ENCODE assay signal across 31 cellular contexts in the genomic region with DNA sequence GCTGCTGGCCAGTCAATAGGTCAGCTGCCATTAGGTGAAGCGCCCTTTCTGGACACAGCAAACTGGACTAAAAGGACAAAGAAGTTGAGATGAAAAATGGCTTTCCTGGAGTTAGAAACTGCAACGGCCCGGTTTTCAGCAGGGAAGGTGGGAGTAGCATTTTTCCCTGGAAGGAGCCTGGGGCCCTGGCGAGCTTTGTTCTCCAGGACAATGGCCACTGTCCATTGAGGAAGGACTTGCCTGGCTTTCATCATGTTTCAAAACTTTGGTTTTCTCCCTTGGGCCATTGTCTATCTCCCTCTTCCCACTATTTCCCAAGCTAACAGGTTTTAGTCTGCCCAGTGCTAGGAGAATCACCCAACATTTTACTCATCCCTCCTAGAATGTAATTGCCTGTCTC.
"Had no signal": no experiment of that assay in that cellular context is flagged by ENCODE, and none has a peak within 500 bp of the region (broad histone marks: within the 10 kb centered on the region; RNA-seq: fewer than 3 reads in every experiment).

No MANE protein-coding gene starts in this region.

- H3K27me3 Mint-ChIP-seq: activated naive CD4-positive, alpha-beta T cell treated with anti-CD3 and anti-CD28 coated beads, Interleukin-2, amount 10 ng/mL, durations not matched to agents 7 days and 5 days; brain; dendritic cell treated with granulocyte-macrophage colony-stimulating factor and Interleukin-4, amounts not matched to agents 40 ng/mL and 50 ng/mL, for 4 days had no signal

- H3K4me1 ChIP-seq: ascending aorta, breast epithelium, esophagus squamous epithelium, gastroesophageal sphincter had no signal

- H3K4me1 Mint-ChIP-seq: activated naive CD4-positive, alpha-beta T cell treated with anti-CD3 and anti-CD28 coated beads, Interleukin-2, amount 10 ng/mL, durations not matched to agents 7 days and 5 days; brain; central memory CD8-positive, alpha-beta T cell had no signal

- H3K9me3 Mint-ChIP-seq: activated CD8-positive, alpha-beta T cell treated with anti-CD3 and anti-CD28 coated beads for 36 hours; activated naive CD4-positive, alpha-beta T cell treated with anti-CD3 and anti-CD28 coated beads, Interleukin-2, amount 10 ng/mL, durations not matched to agents 7 days and 5 days; activated naive CD4-positive, alpha-beta T cell treated with anti-CD3 and anti-CD28 coated beads, Interleukin-2, amount 50 U/mL, for 72 hours; activated naive CD8-positive, alpha-beta T cell treated with anti-CD3 and anti-CD28 coated beads, Interleukin-2, amount 10 ng/mL, durations not matched to agents 7 days and 5 days; activated T-helper 1 cell treated with anti-CD3 and anti-CD28 coated beads, Interleukin-12 subunit alpha, Interleukin-12 subunit beta, Interleukin-2, Interleukin-4 antibody, amounts not matched to agents 30 ng/mL and 10 ng/mL and 1 ng/mL, durations not matched to agents 14 hours and 24 hours and 36 hours; brain; central memory CD8-positive, alpha-beta T cell; dendritic cell treated with granulocyte-macrophage colony-stimulating factor and Interleukin-4, amounts not matched to agents 40 ng/mL and 50 ng/mL, for 4 days; effector memory CD8-positive, alpha-beta T cell had no signal

- H3K9me3 ChIP-seq: ascending aorta, breast epithelium, esophagus squamous epithelium, gastroesophageal sphincter, heart right ventricle had no signal

- ATAC-seq: activated CD8-positive, alpha-beta memory T cell treated with anti-CD3 and anti-CD28 coated beads, Interleukin-2, amount 10 ng/mL, durations not matched to agents 7 days and 5 days; activated CD8-positive, alpha-beta T cell treated with anti-CD3 and anti-CD28 coated beads for 36 hours; activated naive CD4-positive, alpha-beta T cell treated with anti-CD3 and anti-CD28 coated beads, Interleukin-2, amount 50 U/mL, for 72 hours; effector memory CD8-positive, alpha-beta T cell; gastroesophageal sphincter had no signal

- H3K4me3 Mint-ChIP-seq: activated CD8-positive, alpha-beta memory T cell treated with anti-CD3 and anti-CD28 coated beads, Interleukin-2, amount 10 ng/mL, durations not matched to agents 7 days and 5 days; activated CD8-positive, alpha-beta T cell treated with anti-CD3 and anti-CD28 coated beads for 36 hours; activated naive CD4-positive, alpha-beta T cell treated with anti-CD3 and anti-CD28 coated beads, Interleukin-2, amount 10 ng/mL, durations not matched to agents 7 days and 5 days; activated naive CD8-positive, alpha-beta T cell treated with anti-CD3 and anti-CD28 coated beads, Interleukin-2, amount 10 ng/mL, durations not matched to agents 7 days and 5 days; activated T-helper 1 cell treated with anti-CD3 and anti-CD28 coated beads, Interleukin-12 subunit alpha, Interleukin-12 subunit beta, Interleukin-2, Interleukin-4 antibody, amounts not matched to agents 30 ng/mL and 10 ng/mL and 1 ng/mL, durations not matched to agents 14 hours and 24 hours and 36 hours; brain; central memory CD8-positive, alpha-beta T cell; dendritic cell treated with granulocyte-macrophage colony-stimulating factor and Interleukin-4, amounts not matched to agents 40 ng/mL and 50 ng/mL, for 4 days; effector memory CD8-positive, alpha-beta T cell had no signal

- H3K27me3 ChIP-seq: ascending aorta, breast epithelium, esophagus squamous epithelium, gastroesophageal sphincter, heart right ventricle had no signal

- H3K27ac Mint-ChIP-seq: activated CD8-positive, alpha-beta memory T cell treated with anti-CD3 and anti-CD28 coated beads, Interleukin-2, amount 10 ng/mL, durations not matched to agents 7 days and 5 days; activated CD8-positive, alpha-beta T cell treated with anti-CD3 and anti-CD28 coated beads for 36 hours; activated naive CD4-positive, alpha-beta T cell treated with anti-CD3 and anti-CD28 coated beads, Interleukin-2, amount 10 ng/mL, durations not matched to agents 7 days and 5 days; activated naive CD4-positive, alpha-beta T cell treated with anti-CD3 and anti-CD28 coated beads, Interleukin-2, amount 50 U/mL, for 72 hours; activated naive CD8-positive, alpha-beta T cell treated with anti-CD3 and anti-CD28 coated beads, Interleukin-2, amount 10 ng/mL, durations not matched to agents 7 days and 5 days; activated T-helper 1 cell treated with anti-CD3 and anti-CD28 coated beads, Interleukin-12 subunit alpha, Interleukin-12 subunit beta, Interleukin-2, Interleukin-4 antibody, amounts not matched to agents 30 ng/mL and 10 ng/mL and 1 ng/mL, durations not matched to agents 14 hours and 24 hours and 36 hours; brain; dendritic cell treated with granulocyte-macrophage colony-stimulating factor and Interleukin-4, amounts not matched to agents 40 ng/mL and 50 ng/mL, for 4 days; effector memory CD8-positive, alpha-beta T cell had no signal

- H3K27ac ChIP-seq: ascending aorta, breast epithelium, coronary artery, epithelial cell of prostate, esophagus squamous epithelium, gastroesophageal sphincter, heart right ventricle had no signal

- DNase-seq: activated CD4-positive, alpha-beta T cell treated with anti-CD3 and anti-CD28 coated beads for 4 hours; activated CD4-positive, alpha-beta T cell treated with anti-CD3 and anti-CD28 coated beads, Interleukin-2, amount 50 U/mL, for 1 hour; activated CD4-positive, alpha-beta T cell treated with anti-CD3 and anti-CD28 coated beads, Interleukin-2, amount 50 U/mL, for 48 hours; activated CD4-positive, CD25-positive, alpha-beta regulatory T cell; activated CD4-positive, CD25-positive, alpha-beta regulatory T cell treated with anti-CD3 and anti-CD28 coated beads, Interleukin-2, amount 50 U/mL, for 72 hours; activated CD8-positive, alpha-beta memory T cell treated with anti-CD3 and anti-CD28 coated beads, Interleukin-2, amount 10 ng/mL, durations not matched to agents 7 days and 5 days; activated CD8-positive, alpha-beta memory T cell treated with anti-CD3 and anti-CD28 coated beads, Interleukin-2, amount 50 U/mL, for 4 hours; activated CD8-positive, alpha-beta T cell treated with anti-CD3 and anti-CD28 coated beads for 36 hours; activated gamma-delta T cell; activated naive CD4-positive, alpha-beta T cell; activated naive CD4-positive, alpha-beta T cell treated with anti-CD3 and anti-CD28 coated beads, Interleukin-2, amount 10 ng/mL, durations not matched to agents 7 days and 5 days; activated naive CD8-positive, alpha-beta T cell treated with anti-CD3 and anti-CD28 coated beads, Interleukin-2, amount 10 ng/mL, durations not matched to agents 7 days and 5 days; activated T-cell treated with anti-CD3 and anti-CD28 coated beads, Interleukin-2, amount 50 U/mL, for 1 hour; activated T-cell treated with anti-CD3 and anti-CD28 coated beads, Interleukin-2, amount 50 U/mL, for 48 hours; dorsolateral prefrontal cortex; effector CD4-positive, alpha-beta T cell; effector memory CD8-positive, alpha-beta T cell; esophagus squamous epithelium; foreskin melanocyte; heart right ventricle; T-helper 2 cell had no signal

- H3K36me3 Mint-ChIP-seq: brain had no signal

- H3K4me3 ChIP-seq: ascending aorta, breast epithelium, coronary artery, dorsolateral prefrontal cortex, esophagus squamous epithelium, gastroesophageal sphincter, heart right ventricle had no signal

- H3K36me3 ChIP-seq: ascending aorta, breast epithelium had no signal
